In genomic region chr5:73558950-73559349, GRCh38 we compare ENCODE assay signal across 1 cellular context.
TF ChIP-seq lines count a peak whose summit lies in the region.

No MANE protein-coding gene starts in this region.

TF ChIP-seq in HEK293, 187 proteins besides CTCF, POLR2A, EP300 and RAD21 (continued from another document):
- TF ChIP-seq ATF2 (tag by site-specific recombination; IDR thresholded peaks at IDR 0.05; ENCODE audit: low read depth) (no peak), ZNF433 (tag by site-specific recombination; IDR thresholded peaks at IDR 0.05; ENCODE audit: low read depth) (no peak), BCL11A (tag by site-specific recombination; IDR thresholded peaks at IDR 0.05; ENCODE audit: low read depth) (no peak), KLF1 (tag by site-specific recombination; IDR thresholded peaks at IDR 0.05) (no peak), HOXA7 (CRISPR knock-in tag; IDR thresholded peaks at IDR 0.05; ENCODE audit: borderline replicate concordance) (no peak), ZNF610 (tag by site-specific recombination; IDR thresholded peaks at IDR 0.05; ENCODE audit: borderline replicate concordance) (no peak), ZNF654 (tag by site-specific recombination; IDR thresholded peaks at IDR 0.05; ENCODE audit: low read depth) (0 out of 2 replicates have a peak, but pooled peaks have one; percentile 7)
